In the genomic region with DNA sequence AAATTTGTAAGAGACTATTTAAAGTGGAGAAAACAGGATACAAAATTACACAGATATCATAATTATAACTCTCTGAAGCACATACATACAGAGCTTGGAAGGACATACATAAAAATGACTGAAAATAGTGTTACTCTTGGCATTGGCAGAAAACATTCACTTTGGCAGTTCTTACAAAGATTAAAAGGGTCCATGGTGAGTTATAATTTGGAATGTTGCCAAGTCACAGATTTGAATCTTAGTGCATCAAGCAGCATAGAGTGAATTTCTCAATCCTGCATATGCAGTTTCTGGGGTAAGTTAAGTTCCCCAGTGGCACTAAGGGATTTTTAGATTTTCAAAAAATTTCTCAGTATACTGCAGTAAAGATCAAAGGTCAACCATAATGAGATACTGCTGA, we compare ENCODE assay signal across 19 cellular contexts.
DNase-seq lines count a peak whose midpoint lies in the region; ATAC-seq and TF ChIP-seq lines count a peak whose summit lies in the region.
"Had no signal": no experiment of that assay in that cellular context is flagged by ENCODE, and none has a peak within 500 bp of the region (broad histone marks: within the 10 kb centered on the region; RNA-seq: fewer than 3 reads in every experiment).

No MANE protein-coding gene starts in this region.

- no peak overlapping the region for H3K4me2 ChIP-seq in SK-N-SH

- H2AFZ ChIP-seq in SK-N-SH (ENCODE audit: low read depth), result no peak overlapping the region

- no peaks in the 10 kb centered on the region for H3K79me2 ChIP-seq in SK-N-SH (ENCODE audit: insufficient read depth)

- no peak for ATAC-seq in SK-N-SH treated with all-trans-retinoic acid at 6 μM for 48 hours
- ATAC-seq in aorta (ENCODE audit: low FRiP score), result no peak
- no peak for ATAC-seq in GM21390 (IDR thresholded peaks at IDR 0.05; ENCODE audit: unreplicated experiment)
- no peak for ATAC-seq in GM18502 (IDR thresholded peaks at IDR 0.05; ENCODE audit: poor library complexity, unreplicated experiment)
- ATAC-seq: HCT116 had no signal

- H3K9me2 ChIP-seq in SK-N-SH, result no peaks in the 10 kb centered on the region

- H3K4me3 ChIP-seq in SK-N-SH (ENCODE audit: low read depth in 2 of 2, low read length in 1 of 2), result no peak overlapping the region
- H3K4me3 ChIP-seq in brain microvascular endothelial cell (ENCODE audit: low read depth, low read length), result no peak overlapping the region
- no peak overlapping the region for H3K4me3 ChIP-seq in fibroblast of pulmonary artery (replicated peaks; ENCODE audit: low read depth, low read length)
- no peak overlapping the region for H3K4me3 ChIP-seq in aorta (ENCODE audit: low read length in 2 of 2)

- H3K36me3 ChIP-seq in SK-N-SH (replicated peaks in 1 of 2; ENCODE audit: control insufficient read depth in 1 of 2, insufficient read depth in 2 of 2, low read length in 1 of 2), result no peaks in the 10 kb centered on the region
- H3K36me3 ChIP-seq in brain microvascular endothelial cell (replicated peaks), result no peaks in the 10 kb centered on the region
- no peaks in the 10 kb centered on the region for H3K36me3 ChIP-seq in aorta (ENCODE audit: control insufficient read depth in 1 of 2, insufficient read depth in 2 of 2, low read length in 1 of 2)
- H3K36me3 ChIP-seq: BE2C had no signal

- in situ Hi-C loops in brain microvascular endothelial cell (cut with HindIII; ENCODE audit: low pct_ligation_motif_present, low sequenced_read_pairs), result no loop called here

- POLR2A ChIA-PET in SK-N-SH (lab: Yijun Ruan, JAX), result no interaction called here

- H3K4me1 ChIP-seq in SK-N-SH (ENCODE audit: control insufficient read depth in 1 of 2, insufficient read depth in 2 of 2, low read depth in 1 of 2, low read length in 1 of 2) (no peaks in the 10 kb centered on the region; a peak in 2 of 4 replicates), aorta (ENCODE audit: control insufficient read depth in 1 of 2, insufficient read depth in 2 of 2, low read length in 2 of 2) (peaks cover 0 to 5% of the 10 kb centered on the region in 2 donors)
- H3K4me1 ChIP-seq: BE2C had no signal

- CTCF ChIA-PET in SK-N-SH (lab: Yijun Ruan, JAX), result interaction anchor here (0.7 to 1.1 kb wide), 2 partner anchors 15 to 118 kb away, joined by 3 read pairs; no protein-coding TSS in a partner anchor

- peaks cover 4% of the 10 kb centered on the region for H3F3A ChIP-seq in SK-N-SH (replicated peaks; ENCODE audit: insufficient read depth)

- no peaks in the 10 kb centered on the region for H4K20me1 ChIP-seq in SK-N-SH (ENCODE audit: insufficient read depth)

- intact Hi-C loops in aorta (cut with DNase I), result no loop called here

- no peak overlapping the region for H3K9ac ChIP-seq in SK-N-SH

- H3K9me3 ChIP-seq in SK-N-SH, result no peaks in the 10 kb centered on the region
- no peaks in the 10 kb centered on the region for H3K9me3 ChIP-seq in aorta (ENCODE audit: control insufficient read depth, low read length)
- H3K9me3 ChIP-seq: BE2C, Caco-2 had no signal

- no peak for TF ChIP-seq EP300 in SK-N-SH (IDR thresholded peaks at IDR 0.05; ENCODE audit: borderline replicate concordance in 1 of 2, low read depth in 1 of 2, low read length in 1 of 2)

- DNase-seq in SK-N-SH, result no peak
- no peak for DNase-seq in brain microvascular endothelial cell
- DNase-seq in fibroblast of pulmonary artery (ENCODE audit: low read depth), result peak; percentile 49
- no peak for DNase-seq in aorta
- DNase-seq: BE2C; Caco-2; CD4-positive, CD25-positive, alpha-beta regulatory T cell; GOT3; Karpas-422; NCI-H2081; NCI-H510A; NCI-H774; RPMI8226; SHP77 treated with DMSO at 0.1 percent for 48 hours had no signal

- TF ChIP-seq CTCF in SK-N-SH (IDR thresholded peaks at IDR 0.05), result no peak
- TF ChIP-seq CTCF in brain microvascular endothelial cell (IDR thresholded peaks at IDR 0.05; ENCODE audit: low read depth, low read length, missing control alignments), result no peak
- no peak for TF ChIP-seq CTCF in fibroblast of pulmonary artery (IDR thresholded peaks at IDR 0.05; ENCODE audit: low read length, missing control alignments)

- H3K27ac ChIP-seq in SK-N-SH (ENCODE audit: low read depth in 2 of 2, low read length in 1 of 2), result no peak overlapping the region
- H3K27ac ChIP-seq in brain microvascular endothelial cell, result peak overlapping the region; percentile 79
- H3K27ac ChIP-seq in aorta (ENCODE audit: low read depth in 1 of 2, low read length in 2 of 2), result no peak overlapping the region
- H3K27ac ChIP-seq: HL-60 had no signal

- H3K27me3 ChIP-seq in SK-N-SH (ENCODE audit: insufficient read depth), result no peaks in the 10 kb centered on the region
- H3K27me3 ChIP-seq in brain microvascular endothelial cell (replicated peaks), result no peaks in the 10 kb centered on the region
- no peaks in the 10 kb centered on the region for H3K27me3 ChIP-seq in aorta (ENCODE audit: control insufficient read depth in 1 of 2, insufficient read depth in 2 of 2, low read length in 1 of 2)
- H3K27me3 ChIP-seq: BE2C had no signal

- TF ChIP-seq RAD21 in SK-N-SH (IDR thresholded peaks at IDR 0.05; ENCODE audit: low read length), result no peak

TF ChIP-seq in SK-N-SH treated with all-trans-retinoic acid at 6 μM for 48 hours, 23 proteins besides CTCF, POLR2A, EP300 and RAD21:
- TF ChIP-seq ZFP3 (CRISPR knock-in tag; IDR thresholded peaks at IDR 0.05) (no peak), SNAI2 (CRISPR knock-in tag; IDR thresholded peaks at IDR 0.05) (no peak), ISL1 (CRISPR knock-in tag; IDR thresholded peaks at IDR 0.05) (peak; percentile 62)

TF ChIP-seq in SK-N-SH, 30 proteins besides CTCF, POLR2A, EP300 and RAD21 (continues in another document):
- no peak for TF ChIP-seq EZH2phosphoT487 (IDR thresholded peaks at IDR 0.05; ENCODE audit: borderline replicate concordance, low read depth)
- no peak for TF ChIP-seq GABPA (IDR thresholded peaks at IDR 0.05; ENCODE audit: low read depth)
- TF ChIP-seq, protein P1, sequence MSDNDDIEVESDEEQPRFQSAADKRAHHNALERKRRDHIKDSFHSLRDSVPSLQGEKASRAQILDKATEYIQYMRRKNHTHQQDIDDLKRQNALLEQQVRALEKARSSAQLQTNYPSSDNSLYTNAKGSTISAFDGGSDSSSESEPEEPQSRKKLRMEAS (IDR thresholded peaks at IDR 0.05; ENCODE audit: low read depth), result no peak
- no peak for TF ChIP-seq ELF1 (IDR thresholded peaks at IDR 0.05)
- TF ChIP-seq, protein P2, sequence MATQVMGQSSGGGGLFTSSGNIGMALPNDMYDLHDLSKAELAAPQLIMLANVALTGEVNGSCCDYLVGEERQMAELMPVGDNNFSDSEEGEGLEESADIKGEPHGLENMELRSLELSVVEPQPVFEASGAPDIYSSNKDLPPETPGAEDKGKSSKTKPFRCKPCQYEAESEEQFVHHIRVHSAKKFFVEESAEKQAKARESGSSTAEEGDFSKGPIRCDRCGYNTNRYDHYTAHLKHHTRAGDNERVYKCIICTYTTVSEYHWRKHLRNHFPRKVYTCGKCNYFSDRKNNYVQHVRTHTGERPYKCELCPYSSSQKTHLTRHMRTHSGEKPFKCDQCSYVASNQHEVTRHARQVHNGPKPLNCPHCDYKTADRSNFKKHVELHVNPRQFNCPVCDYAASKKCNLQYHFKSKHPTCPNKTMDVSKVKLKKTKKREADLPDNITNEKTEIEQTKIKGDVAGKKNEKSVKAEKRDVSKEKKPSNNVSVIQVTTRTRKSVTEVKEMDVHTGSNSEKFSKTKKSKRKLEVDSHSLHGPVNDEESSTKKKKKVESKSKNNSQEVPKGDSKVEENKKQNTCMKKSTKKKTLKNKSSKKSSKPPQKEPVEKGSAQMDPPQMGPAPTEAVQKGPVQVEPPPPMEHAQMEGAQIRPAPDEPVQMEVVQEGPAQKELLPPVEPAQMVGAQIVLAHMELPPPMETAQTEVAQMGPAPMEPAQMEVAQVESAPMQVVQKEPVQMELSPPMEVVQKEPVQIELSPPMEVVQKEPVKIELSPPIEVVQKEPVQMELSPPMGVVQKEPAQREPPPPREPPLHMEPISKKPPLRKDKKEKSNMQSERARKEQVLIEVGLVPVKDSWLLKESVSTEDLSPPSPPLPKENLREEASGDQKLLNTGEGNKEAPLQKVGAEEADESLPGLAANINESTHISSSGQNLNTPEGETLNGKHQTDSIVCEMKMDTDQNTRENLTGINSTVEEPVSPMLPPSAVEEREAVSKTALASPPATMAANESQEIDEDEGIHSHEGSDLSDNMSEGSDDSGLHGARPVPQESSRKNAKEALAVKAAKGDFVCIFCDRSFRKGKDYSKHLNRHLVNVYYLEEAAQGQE (IDR thresholded peaks at IDR 0.05; ENCODE audit: low read depth, low read length), result no peak
- TF ChIP-seq, protein P3, sequence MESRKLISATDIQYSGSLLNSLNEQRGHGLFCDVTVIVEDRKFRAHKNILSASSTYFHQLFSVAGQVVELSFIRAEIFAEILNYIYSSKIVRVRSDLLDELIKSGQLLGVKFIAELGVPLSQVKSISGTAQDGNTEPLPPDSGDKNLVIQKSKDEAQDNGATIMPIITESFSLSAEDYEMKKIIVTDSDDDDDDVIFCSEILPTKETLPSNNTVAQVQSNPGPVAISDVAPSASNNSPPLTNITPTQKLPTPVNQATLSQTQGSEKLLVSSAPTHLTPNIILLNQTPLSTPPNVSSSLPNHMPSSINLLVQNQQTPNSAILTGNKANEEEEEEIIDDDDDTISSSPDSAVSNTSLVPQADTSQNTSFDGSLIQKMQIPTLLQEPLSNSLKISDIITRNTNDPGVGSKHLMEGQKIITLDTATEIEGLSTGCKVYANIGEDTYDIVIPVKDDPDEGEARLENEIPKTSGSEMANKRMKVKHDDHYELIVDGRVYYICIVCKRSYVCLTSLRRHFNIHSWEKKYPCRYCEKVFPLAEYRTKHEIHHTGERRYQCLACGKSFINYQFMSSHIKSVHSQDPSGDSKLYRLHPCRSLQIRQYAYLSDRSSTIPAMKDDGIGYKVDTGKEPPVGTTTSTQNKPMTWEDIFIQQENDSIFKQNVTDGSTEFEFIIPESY (IDR thresholded peaks at IDR 0.05; ENCODE audit: borderline replicate concordance, low read depth), result no peak
- no peak for TF ChIP-seq MEF2A (IDR thresholded peaks at IDR 0.05; ENCODE audit: borderline replicate concordance, low read depth)
- TF ChIP-seq NRF1 (IDR thresholded peaks at IDR 0.05; ENCODE audit: low read depth, low read length), result no peak
- TF ChIP-seq, protein P4, sequence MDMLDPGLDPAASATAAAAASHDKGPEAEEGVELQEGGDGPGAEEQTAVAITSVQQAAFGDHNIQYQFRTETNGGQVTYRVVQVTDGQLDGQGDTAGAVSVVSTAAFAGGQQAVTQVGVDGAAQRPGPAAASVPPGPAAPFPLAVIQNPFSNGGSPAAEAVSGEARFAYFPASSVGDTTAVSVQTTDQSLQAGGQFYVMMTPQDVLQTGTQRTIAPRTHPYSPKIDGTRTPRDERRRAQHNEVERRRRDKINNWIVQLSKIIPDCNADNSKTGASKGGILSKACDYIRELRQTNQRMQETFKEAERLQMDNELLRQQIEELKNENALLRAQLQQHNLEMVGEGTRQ (IDR thresholded peaks at IDR 0.05; ENCODE audit: borderline replicate concordance, low read depth, low read length), result no peak
- no peak for TF ChIP-seq GATA2 (CRISPR knock-in tag; IDR thresholded peaks at IDR 0.05)
